19 cellular contexts compared by ENCODE assay signal in the genomic region with DNA sequence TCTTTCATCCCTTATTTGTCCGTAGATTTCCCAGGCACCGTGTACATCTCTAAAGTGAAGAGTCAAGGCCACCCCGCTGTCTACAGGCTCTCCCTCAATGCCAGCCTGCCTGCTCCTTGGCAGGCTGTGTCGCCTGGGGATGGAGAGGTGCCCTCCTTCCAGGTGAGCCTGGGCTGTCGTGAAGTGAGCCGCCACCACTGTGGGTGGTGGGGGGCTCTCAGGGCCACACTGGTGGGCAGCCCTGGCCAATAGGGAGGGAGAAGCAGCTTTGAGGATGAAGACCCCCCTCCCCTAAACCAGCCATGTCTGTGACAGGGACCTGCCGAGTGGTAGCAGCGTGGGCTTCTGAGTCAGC. TPM values are rescaled to one million over a fixed set of nuclear protein-coding genes. Genes with fewer than 3 reads are reported as not detected.
DNase-seq lines count a peak whose midpoint lies in the region; ATAC-seq, FAIRE-seq and TF ChIP-seq lines count a peak whose summit lies in the region.
"Had no signal": no experiment of that assay in that cellular context is flagged by ENCODE, and none has a peak within 500 bp of the region (broad histone marks: within the 10 kb centered on the region; RNA-seq: fewer than 3 reads in every experiment).

No MANE protein-coding gene starts in this region.

- no peak for TF ChIP-seq EP300 in H1 (IDR thresholded peaks at IDR 0.05; ENCODE audit: borderline replicate concordance in 1 of 2, low read depth in 2 of 2, low read length in 2 of 2)

- in situ Hi-C loops in gastrocnemius medialis (cut with MboI; ENCODE audit: low sequenced_read_pairs in 4 of 4): no loop called here

- no peak overlapping the region for H3K4me3 Mint-ChIP-seq in WTC11
- H3K4me3 Mint-ChIP-seq: CD14-positive monocyte; CD8-positive, alpha-beta T cell had no signal

- intact Hi-C loops in upper lobe of right lung (cut with DNase I) (no loop called here), gastrocnemius medialis (cut with DNase I; ENCODE audit: low total_unique reads) (no loop called here)

- no peak for TF ChIP-seq RAD21 in H1 (IDR thresholded peaks at IDR 0.05 in 1 of 2, conservative IDR thresholded peaks at IDR 0.05 in 1 of 2; ENCODE audit: low read depth in 2 of 2, low read length in 2 of 2)

- H4K5ac ChIP-seq in H1 (ENCODE audit: insufficient read length, low read depth, low read length): no peak overlapping the region

- H3K4me3 ChIP-seq in H1 (ENCODE audit: extremely low read depth in 1 of 4, insufficient read depth in 2 of 4, low read depth in 3 of 4, low read length in 4 of 4) (no peak overlapping the region), osteoblast (ENCODE audit: insufficient read depth, low read length) (no peak overlapping the region), upper lobe of right lung (no peak overlapping the region), gastrocnemius medialis (no peak overlapping the region)
- H3K4me3 ChIP-seq: A549, HAP-1 had no signal

- no peak overlapping the region for H2BK5ac ChIP-seq in H1 (ENCODE audit: low read depth, low read length)

- H3K36me3 ChIP-seq in H1 (ENCODE audit: control insufficient read depth in 2 of 4, insufficient read depth in 4 of 4, low read length in 3 of 4) (no peaks in the 10 kb centered on the region; a peak in 1 of 8 replicates), osteoblast (ENCODE audit: insufficient read depth, low read length) (no peaks in the 10 kb centered on the region), upper lobe of right lung (no peaks in the 10 kb centered on the region), gastrocnemius medialis (no peaks in the 10 kb centered on the region)
- H3K36me3 ChIP-seq: HAP-1 had no signal

- no peaks in the 10 kb centered on the region for H3K27me3 Mint-ChIP-seq in WTC11 (ENCODE audit: low read depth)

- H3K9me3 Mint-ChIP-seq in WTC11: no peaks in the 10 kb centered on the region
- H3K9me3 Mint-ChIP-seq: CD8-positive, alpha-beta T cell had no signal

- 0 out of 2 replicates have a peak, but pooled peaks cover 2% of the 10 kb centered on the region for H3K36me3 Mint-ChIP-seq in WTC11
- H3K36me3 Mint-ChIP-seq: CD14-positive monocyte; CD8-positive, alpha-beta T cell had no signal

- no peak overlapping the region for H2AFZ ChIP-seq in H1 (ENCODE audit: low read length)
- H2AFZ ChIP-seq in osteoblast (ENCODE audit: low read length): no peak overlapping the region

- H3K9me3 ChIP-seq in H1 (ENCODE audit: insufficient read depth in 2 of 2, low read depth in 1 of 2, low read length in 1 of 2) (no peaks in the 10 kb centered on the region), osteoblast (ENCODE audit: low read depth, low read length) (no peaks in the 10 kb centered on the region), upper lobe of right lung (no peaks in the 10 kb centered on the region), gastrocnemius medialis (no peaks in the 10 kb centered on the region)
- H3K9me3 ChIP-seq: A549, HAP-1 had no signal

- CTCF ChIA-PET in WTC11 (lab: Charles Lee) (interaction anchor here (0.7 kb wide), 1 partner anchor 161 kb away, joined by 5 read pairs; no protein-coding TSS in a partner anchor), H1 (lab: Charles Lee; ENCODE audit: partially characterized antibody) (interaction anchor here (0.6 to 1.1 kb wide), 2 partner anchors 11 to 196 kb away, joined by 3 to 4 read pairs; no protein-coding TSS in a partner anchor)

- H3K4ac ChIP-seq in H1 (replicated peaks; ENCODE audit: insufficient read length, low read depth, low read length): no peak overlapping the region

- peaks cover 7% of the 10 kb centered on the region for H3K4me1 Mint-ChIP-seq in WTC11
- H3K4me1 Mint-ChIP-seq: CD14-positive monocyte had no signal

- H3K23me2 ChIP-seq in H1 (ENCODE audit: low read depth, low read length): no peaks in the 10 kb centered on the region

- H2AK5ac ChIP-seq in H1 (ENCODE audit: low read depth, low read length): no peak overlapping the region

- H2BK15ac ChIP-seq in H1 (ENCODE audit: low read length): no peak overlapping the region

- peak overlapping the region; percentile 79; the same call in 1 of the 2 replicates for H4K8ac ChIP-seq in H1 (ENCODE audit: extremely low read depth, insufficient read depth, low read length)

- H3K23ac ChIP-seq in H1 (ENCODE audit: insufficient read length): no peak overlapping the region

- no peak overlapping the region for H2BK20ac ChIP-seq in H1 (ENCODE audit: low read length)

- no peak overlapping the region for H3K27ac Mint-ChIP-seq in WTC11
- H3K27ac Mint-ChIP-seq: CD14-positive monocyte; CD8-positive, alpha-beta T cell had no signal

- peak; percentile 1 for DNase-seq in WTC11 (ENCODE audit: low spot score)
- no peak for DNase-seq in H1 (ENCODE audit: low read depth in 1 of 2, low spot score in 2 of 2)
- DNase-seq in osteoblast (ENCODE audit: insufficient read length, low spot score, missing footprints): peak; percentile 39
- peak; percentile 35 for DNase-seq in upper lobe of right lung
- DNase-seq in gastrocnemius medialis: no peak
- DNase-seq: CD8-positive, alpha-beta T cell; COR-L47; DMS153; DMS79 treated with DMSO at 0.1 percent for 48 hours; EL; GOT3 had no signal

- H3K79me1 ChIP-seq in H1 (ENCODE audit: low read depth, low read length): no peaks in the 10 kb centered on the region

- TF ChIP-seq CTCF in WTC11 (IDR thresholded peaks at IDR 0.05) (no peak), H1 (IDR thresholded peaks at IDR 0.05; ENCODE audit: control extremely low read depth in 1 of 3, insufficient read depth in 1 of 3, low read depth in 1 of 3, low read length in 3 of 3) (no peak), osteoblast (IDR thresholded peaks at IDR 0.05; ENCODE audit: extremely low read depth, low read depth, low read length) (no peak), upper lobe of right lung (IDR thresholded peaks at IDR 0.05) (no peak), gastrocnemius medialis (IDR thresholded peaks at IDR 0.05 in 4 of 5, conservative IDR thresholded peaks at IDR 0.05 in 1 of 5) (no peak)

- H3K56ac ChIP-seq in H1 (replicated peaks; ENCODE audit: insufficient read length, low read depth, low read length): no peak overlapping the region

- ATAC-seq in WTC11 (no peak), upper lobe of right lung (no peak), gastrocnemius medialis (no peak), HG02885 (IDR thresholded peaks at IDR 0.05; ENCODE audit: poor library complexity, unreplicated experiment) (no peak)
- ATAC-seq: A549; CD8-positive, alpha-beta T cell had no signal

- 81% methylated on average over 8 of the region's 8 CpGs; no CpG with 5 or more reads in 1 of the 2 experiments for WGBS in H1 (ENCODE audit: extremely low coverage in 1 of 2, insufficient coverage in 1 of 2, insufficient read length in 1 of 2, insufficient replicate concordance in 2 of 2, low coverage in 1 of 2, low lambda C conversion rate in 2 of 2, missing lambda C conversion rate in 1 of 2), 2 experiments

- no peaks in the 10 kb centered on the region for H3K27me3 ChIP-seq in H1 (replicated peaks in 1 of 4; ENCODE audit: control insufficient read depth in 3 of 4, extremely low read depth in 1 of 4, insufficient read depth in 3 of 4, low read length in 3 of 4)
- H3K27me3 ChIP-seq in osteoblast (ENCODE audit: insufficient read depth, low read length): no peaks in the 10 kb centered on the region
- H3K27me3 ChIP-seq in upper lobe of right lung: no peaks in the 10 kb centered on the region
- no peaks in the 10 kb centered on the region for H3K27me3 ChIP-seq in gastrocnemius medialis

- no peak for FAIRE-seq in H1 (lab: Jason Lieb, UNC)
- FAIRE-seq: A549, D721Med, G401.6, GM12892, GM19239 had no signal

- H3K14ac ChIP-seq in H1 (ENCODE audit: insufficient read length): no peak overlapping the region

- no peak overlapping the region for H3K18ac ChIP-seq in H1 (ENCODE audit: extremely low read depth, low read length)

- POLR2A ChIA-PET in WTC11 (lab: Charles Lee) (no interaction called here), H1 (lab: Charles Lee; ENCODE audit: partially characterized antibody) (interaction anchor here (0.9 kb wide), 1 partner anchor 14 kb away, joined by 3 read pairs; no protein-coding TSS in a partner anchor)

- H2BK12ac ChIP-seq in H1 (ENCODE audit: low read depth, low read length): no peak overlapping the region

- no peaks in the 10 kb centered on the region for H4K20me1 ChIP-seq in H1 (replicated peaks in 1 of 2; ENCODE audit: control insufficient read depth in 1 of 2, insufficient read depth in 2 of 2, low read length in 2 of 2)
- H4K20me1 ChIP-seq in osteoblast (ENCODE audit: insufficient read depth, low read length): no peaks in the 10 kb centered on the region

- H3K79me2 ChIP-seq in H1 (ENCODE audit: control insufficient read depth in 1 of 2, insufficient read depth in 2 of 2, low read length in 2 of 2) (no peaks in the 10 kb centered on the region), osteoblast (ENCODE audit: insufficient read depth, low read length) (no peaks in the 10 kb centered on the region)

- TF ChIP-seq POLR2A in H1 (IDR thresholded peaks at IDR 0.05; ENCODE audit: control extremely low read depth in 1 of 2, low read depth in 2 of 2, low read length in 2 of 2) (no peak), gastrocnemius medialis (IDR thresholded peaks at IDR 0.05) (no peak)

- H3K4me1 ChIP-seq in H1 (replicated peaks in 1 of 4; ENCODE audit: control insufficient read depth in 3 of 4, insufficient read depth in 4 of 4, low read length in 3 of 4): peaks cover 0 to 1% (median 0%) of the 10 kb centered on the region in 4 experiments; a peak in 1 of 7 replicates
- no peaks in the 10 kb centered on the region for H3K4me1 ChIP-seq in osteoblast (ENCODE audit: insufficient read depth, low read length)
- H3K4me1 ChIP-seq in upper lobe of right lung: no peaks in the 10 kb centered on the region
- H3K4me1 ChIP-seq in gastrocnemius medialis: no peaks in the 10 kb centered on the region
- H3K4me1 ChIP-seq: A549, HAP-1 had no signal

- H3K27ac ChIP-seq in H1 (ENCODE audit: low read depth, low read length): no peak overlapping the region
- no peak overlapping the region for H3K27ac ChIP-seq in osteoblast (ENCODE audit: low read depth, low read length)
- H3K27ac ChIP-seq in upper lobe of right lung: no peak overlapping the region
- no peak overlapping the region for H3K27ac ChIP-seq in gastrocnemius medialis
- H3K27ac ChIP-seq: A549 had no signal

- H3K9ac ChIP-seq in H1 (replicated peaks in 1 of 4; ENCODE audit: extremely low read depth in 1 of 4, low read depth in 3 of 4, low read length in 3 of 4): no peak overlapping the region

- H4K91ac ChIP-seq in H1 (replicated peaks; ENCODE audit: insufficient read length, low read length): no peak overlapping the region

- H3K4me2 ChIP-seq in H1 (ENCODE audit: insufficient read depth in 1 of 2, low read depth in 2 of 2, low read length in 2 of 2): no peak overlapping the region
- no peak overlapping the region for H3K4me2 ChIP-seq in osteoblast (ENCODE audit: insufficient read depth, low read length)
- H3K4me2 ChIP-seq: A549 had no signal

- H2BK120ac ChIP-seq in H1 (replicated peaks; ENCODE audit: low read depth, low read length): no peak overlapping the region

RNA-seq across cellular contexts. Expression of a gene that starts 46.2 kb away (rescaled TPM):
- total RNA-seq in WTC11 (2021) (5.9 to 6.1 TPM (median 6.0 TPM) in 3 replicates), osteoblast (under 0.01 TPM in 2 replicates), upper lobe of right lung (not detected), gastrocnemius medialis (not detected)
- 4.6 and 5.3 TPM in 2 replicates for total RNA-seq in H1 (2021; fragmentation: NEBNext Ultra II Directional; extraction: Animal tissue kit (Norgen Biotek cat#: 25700))
- polyA plus RNA-seq in H1 (2011; rRNA removed): 3.4 and 4.3 TPM in 2 replicates
- polyA plus RNA-seq in H1 (2011; cell fraction: cytosol; rRNA removed): 2.5 TPM
- 10.2 TPM for polyA plus RNA-seq in H1 (2011; cell fraction: nucleus; rRNA removed)
- polyA plus RNA-seq in H1 (2012, experiment 1 of 2): 1.4 to 4.2 TPM (median 3.9 TPM) in 4 replicates
- 2.9 TPM for polyA plus RNA-seq in H1 (2012, experiment 2 of 2)
- polyA plus RNA-seq in H1 (2013, experiment 1 of 2): 3.8 TPM
- polyA plus RNA-seq in H1 (2013, experiment 2 of 2): 2.9 TPM
- 3.5 and 4.4 TPM in 2 replicates for polyA minus RNA-seq in H1 (2011; rRNA and poly(A)+ RNA removed)
- polyA minus RNA-seq in H1 (2011; cell fraction: cytosol; rRNA and poly(A)+ RNA removed): 3.3 TPM
- polyA minus RNA-seq in H1 (2011; cell fraction: nucleus; rRNA and poly(A)+ RNA removed): 10.2 TPM
- polyA plus RNA-seq: CD14-positive monocyte had no signal

Comparison
In these comparisons a context has a peak if more than half of its experiments do, and no peak if none do; other contexts are left out.
1. DNase-seq: peak in WTC11 (single experiment), osteoblast (single experiment) and upper lobe of right lung (single experiment); none in H1 (0 of 2) and gastrocnemius medialis (0 of 2).